ENCODE assay signal across 1 cellular context in genomic region chr11:60161107-60161506, GRCh38.
TF ChIP-seq lines count a peak whose summit lies in the region.

No MANE protein-coding gene starts in this region.

TF ChIP-seq in HepG2, 621 proteins besides CTCF, POLR2A, EP300 and RAD21 (continued from another document):
- TF ChIP-seq TFE3 (CRISPR knock-in tag; IDR thresholded peaks at IDR 0.05) (no peak), TBP (CRISPR knock-in tag; IDR thresholded peaks at IDR 0.05) (no peak), SMC3 (IDR thresholded peaks at IDR 0.05; ENCODE audit: low read length) (no peak), SSRP1 (CRISPR knock-in tag; IDR thresholded peaks at IDR 0.05) (no peak), ZNF333 (CRISPR knock-in tag; IDR thresholded peaks at IDR 0.05; ENCODE audit: borderline replicate concordance) (no peak), ZNF136 (CRISPR knock-in tag; IDR thresholded peaks at IDR 0.05; ENCODE audit: low read depth) (no peak), ZNF431 (CRISPR knock-in tag; IDR thresholded peaks at IDR 0.05; ENCODE audit: borderline replicate concordance, low read depth) (no peak), ZNF281 (CRISPR knock-in tag; IDR thresholded peaks at IDR 0.05; ENCODE audit: borderline replicate concordance) (no peak), TFAP4 (IDR thresholded peaks at IDR 0.05; ENCODE audit: borderline replicate concordance, low read depth) (no peak), TSC22D2 (CRISPR knock-in tag; IDR thresholded peaks at IDR 0.05; ENCODE audit: borderline replicate concordance) (no peak), ZNF235 (CRISPR knock-in tag; IDR thresholded peaks at IDR 0.05; ENCODE audit: borderline replicate concordance) (no peak), NFIB (CRISPR knock-in tag; IDR thresholded peaks at IDR 0.05; ENCODE audit: borderline replicate concordance) (no peak), NR2F2 (IDR thresholded peaks at IDR 0.05; ENCODE audit: borderline replicate concordance, low read depth) (no peak), ZNF354B (CRISPR knock-in tag; IDR thresholded peaks at IDR 0.05) (no peak)
